8 cellular contexts compared by ENCODE assay signal in genomic region chr20:3795511-3796468, GRCh38. TPM values are rescaled to one million over a fixed set of nuclear protein-coding genes. Genes with fewer than 3 reads are reported as not detected.
DNase-seq lines count a peak whose midpoint lies in the region; ATAC-seq lines count a peak whose summit lies in the region.

TSS of gene CDC25B (plus strand) at chr20:3796310. CDS start at chr20:3796532, 222 bp downstream.

- WGBS in right cardiac atrium: under 1% methylated on average over 65 of the region's 69 CpGs
- 1% methylated on average over 66 to 69 of the region's 69 CpGs for WGBS in aorta, 2 donors

- H3K36me3 ChIP-seq in rectal smooth muscle tissue (ENCODE audit: control insufficient read depth, insufficient read depth, low read length): no peaks in the 10 kb centered on the region
- no peaks in the 10 kb centered on the region for H3K36me3 ChIP-seq in aorta (ENCODE audit: control insufficient read depth in 1 of 2, insufficient read depth in 2 of 2, low read length in 1 of 2)

- DNase-seq in NCI-H1930 (lab: John Stamatoyannopoulos, UW) (peak; percentile 81), right cardiac atrium (peak; percentile 95 to 99 (median 97)), aorta (peak; percentile 98)

- H3K27ac ChIP-seq in angular gyrus (ENCODE audit: low read depth, low read length): peak within 1 kb of the TSS; percentile 99
- H3K27ac ChIP-seq in right cardiac atrium (ENCODE audit: low read length): peak within 1 kb of the TSS; percentile 98
- H3K27ac ChIP-seq in rectal smooth muscle tissue (ENCODE audit: low read depth, low read length): peak within 1 kb of the TSS; percentile 100
- H3K27ac ChIP-seq in aorta (ENCODE audit: low read depth in 1 of 2, low read length in 2 of 2): peak within 1 kb of the TSS; percentile 92 to 96

- ATAC-seq in GM18498 (IDR thresholded peaks at IDR 0.05; ENCODE audit: unreplicated experiment): peak; percentile 66
- peak; percentile 70 for ATAC-seq in HG02973 (IDR thresholded peaks at IDR 0.05; ENCODE audit: unreplicated experiment)
- ATAC-seq in right cardiac atrium: peak; percentile 96
- peak; percentile 96 for ATAC-seq in aorta (ENCODE audit: low FRiP score)

- H3K4me3 ChIP-seq in right cardiac atrium (ENCODE audit: low read length) (peak within 1 kb of the TSS; percentile 57), rectal smooth muscle tissue (ENCODE audit: low read length) (peak within 1 kb of the TSS; percentile 97), aorta (ENCODE audit: low read length in 2 of 2) (peak within 1 kb of the TSS; percentile 57 to 80)

- H3K9me3 ChIP-seq in right cardiac atrium (ENCODE audit: control insufficient read depth, low read length) (no peaks in the 10 kb centered on the region), aorta (ENCODE audit: control insufficient read depth, low read length) (no peaks in the 10 kb centered on the region)

- H3K9ac ChIP-seq in rectal smooth muscle tissue (ENCODE audit: low read length): peak within 1 kb of the TSS; percentile 98

- H3K4me1 ChIP-seq in right cardiac atrium (ENCODE audit: control insufficient read depth, insufficient read depth, low read length): no peaks in the 10 kb centered on the region
- H3K4me1 ChIP-seq in rectal smooth muscle tissue (ENCODE audit: control insufficient read depth, insufficient read depth, low read length): peaks cover 9% of the 10 kb centered on the region
- H3K4me1 ChIP-seq in aorta (ENCODE audit: control insufficient read depth in 1 of 2, insufficient read depth in 2 of 2, low read length in 2 of 2): no peaks in the 10 kb centered on the region

- intact Hi-C loops in T-helper 2 cell treated with Interferon-gamma antibody and Interleukin-4, amounts not matched to agents 100 ng/mL and 5 ng/mL, for 36 hours (cut with micrococcal nuclease): loop anchor here (1.0 to 10.0 kb wide), 4 partner anchors 16 to 219 kb away; partner anchors contain the start of genes AP5S1, PANK2 and RNF24
- intact Hi-C loops in right cardiac atrium (cut with DNase I): no loop called here
- intact Hi-C loops in aorta (cut with DNase I): loop anchor here in 1 of 2 donors (2.0 kb wide), 1 partner anchor 23 kb away; no protein-coding TSS in a partner anchor

- H3K27me3 ChIP-seq in right cardiac atrium (ENCODE audit: control insufficient read depth, insufficient read depth) (no peaks in the 10 kb centered on the region), rectal smooth muscle tissue (ENCODE audit: control insufficient read depth, insufficient read depth, low read length) (no peaks in the 10 kb centered on the region), aorta (ENCODE audit: control insufficient read depth in 1 of 2, insufficient read depth in 2 of 2, low read length in 1 of 2) (no peaks in the 10 kb centered on the region)

RNA-seq across cellular contexts. Expression of gene CDC25B, which starts in this region (rescaled TPM):
- total RNA-seq in T-helper 2 cell treated with Interferon-gamma antibody and Interleukin-4, amounts not matched to agents 100 ng/mL and 5 ng/mL, for 36 hours: 400 and 404 TPM in 2 replicates
- total RNA-seq in right cardiac atrium (10 to 100 TPM in 3 of 4 donors, 1 to 10 TPM in 1; 10.0 to 12.2 (median 11.4) TPM), aorta (10 to 100 TPM; 29.6 to 56.3 TPM)
- polyA plus RNA-seq in right cardiac atrium (7.9 TPM), aorta (10 to 100 TPM in 1 of 2 donors, 1 to 10 TPM in 1; 9.9 to 87.5 TPM)

Comparison
In these comparisons a context has a peak if more than half of its experiments do, and no peak if none do; other contexts are left out.
1. Peak in every context shown above with its lines: DNase-seq, ATAC-seq, H3K4me3 ChIP-seq and H3K27ac ChIP-seq.